In the genomic region with DNA sequence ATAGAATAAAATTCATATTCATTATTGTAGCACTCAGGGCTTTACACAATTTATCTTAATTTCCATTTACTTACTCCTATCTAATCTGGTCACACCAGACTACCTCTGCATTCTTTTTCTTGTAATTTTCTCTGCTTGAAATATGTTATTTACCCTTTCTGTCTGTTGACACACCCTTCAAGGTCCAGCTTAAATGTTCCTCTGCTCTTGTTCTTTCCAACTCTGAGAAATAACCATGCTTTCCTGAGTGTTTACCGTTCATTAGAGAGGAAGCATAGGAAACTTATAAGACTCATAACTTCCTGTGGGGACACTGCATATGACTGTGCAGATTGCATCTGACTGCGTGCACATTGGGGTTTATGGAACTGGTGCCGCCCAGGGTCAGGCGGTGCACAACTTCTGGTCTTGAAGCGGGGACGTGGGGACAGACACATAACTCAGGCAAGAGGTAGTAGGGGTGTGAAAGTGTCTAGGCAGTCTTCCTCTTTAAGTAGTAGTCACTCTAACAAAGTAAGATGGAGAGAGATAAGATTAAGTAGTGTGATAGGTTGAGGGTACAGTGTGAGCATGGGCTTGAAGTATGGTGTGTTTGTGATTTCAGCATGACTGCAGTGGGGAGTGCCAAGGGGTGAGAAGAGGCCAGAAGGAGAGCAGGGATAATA, we compare ENCODE assay signal across 8 cellular contexts. TPM values are rescaled to one million over a fixed set of nuclear protein-coding genes. Genes with fewer than 3 reads are reported as not detected.
DNase-seq lines count a peak whose midpoint lies in the region; ATAC-seq, FAIRE-seq and TF ChIP-seq lines count a peak whose summit lies in the region.

No MANE protein-coding gene starts in this region.

- DNase-seq in activated CD4-positive, alpha-beta T cell treated with anti-CD3 and anti-CD28 coated beads for 36 hours: peak; percentile 94
- DNase-seq in erythroblast (lab: John Stamatoyannopoulos, UW) (peak; percentile 76 to 88), cortex of kidney (lab: John Stamatoyannopoulos, UW) (no peak), frontal cortex (ENCODE audit: low spot score in 2 of 2) (no peak), globus pallidus (ENCODE audit: low spot score) (no peak)
- peak; percentile 62 to 69 for DNase-seq in stimulated activated CD4-positive, alpha-beta T cell treated with anti-CD3 and anti-CD28 coated beads, Interleukin-2, amount 100 ng/mL, for 48 hours

- peak; percentile 65 for ATAC-seq in HG03108 (IDR thresholded peaks at IDR 0.05; ENCODE audit: unreplicated experiment)
- peak; percentile 92 for ATAC-seq in activated CD4-positive, alpha-beta T cell treated with anti-CD3 and anti-CD28 coated beads for 36 hours
- ATAC-seq in GM21717 (IDR thresholded peaks at IDR 0.05; ENCODE audit: unreplicated experiment): no peak

- CTCF ChIA-PET in activated CD4-positive, alpha-beta T cell treated with anti-CD3 and anti-CD28 coated beads for 36 hours (lab: Charles Lee): interaction anchor here (0.9 to 3.1 kb wide), 5 partner anchors 19 to 57 kb away, joined by 3 to 16 read pairs (median 8); no protein-coding TSS in a partner anchor

- intact Hi-C loops in activated CD4-positive, alpha-beta T cell treated with anti-CD3 and anti-CD28 coated beads for 36 hours (cut with DNase I, micrococcal nuclease): loop anchor here (1.0 to 10.0 kb wide), 8 partner anchors 19 to 345 kb away; partner anchors contain the start of genes NECAP1 (in 1 of the 2) and SLC2A3 (in 1 of the 2)

- no peaks in the 10 kb centered on the region for H3K9me3 Mint-ChIP-seq in activated CD4-positive, alpha-beta T cell treated with anti-CD3 and anti-CD28 coated beads for 36 hours (ENCODE audit: low read depth)

- H3K27ac Mint-ChIP-seq in activated CD4-positive, alpha-beta T cell treated with anti-CD3 and anti-CD28 coated beads for 36 hours: peak overlapping the region; percentile 90

- H3K4me3 Mint-ChIP-seq in activated CD4-positive, alpha-beta T cell treated with anti-CD3 and anti-CD28 coated beads for 36 hours: peak overlapping the region; percentile 62

- H3K27me3 Mint-ChIP-seq in activated CD4-positive, alpha-beta T cell treated with anti-CD3 and anti-CD28 coated beads for 36 hours: no peaks in the 10 kb centered on the region

- no peaks in the 10 kb centered on the region for H3K36me3 Mint-ChIP-seq in activated CD4-positive, alpha-beta T cell treated with anti-CD3 and anti-CD28 coated beads for 36 hours (ENCODE audit: low read depth)

- POLR2A ChIA-PET in activated CD4-positive, alpha-beta T cell treated with anti-CD3 and anti-CD28 coated beads for 36 hours (lab: Charles Lee): interaction anchor here (0.6 to 1.8 kb wide), 4 partner anchors 19 to 129 kb away, joined by 3 to 11 read pairs (median 6); no protein-coding TSS in a partner anchor

- no peak for FAIRE-seq in frontal cortex (lab: Jason Lieb, UNC)

- H3K4me1 Mint-ChIP-seq in activated CD4-positive, alpha-beta T cell treated with anti-CD3 and anti-CD28 coated beads for 36 hours: peaks cover 42% of the 10 kb centered on the region

- peak; percentile 37 for TF ChIP-seq POLR2A in erythroblast (IDR thresholded peaks at IDR 0.05; ENCODE audit: low read length)

RNA-seq across cellular contexts. Expression of gene FOXJ2, which starts 42.6 kb away (rescaled TPM):
- total RNA-seq in activated CD4-positive, alpha-beta T cell treated with anti-CD3 and anti-CD28 coated beads for 36 hours: 10 to 100 TPM; 14.8 to 16.5 TPM
- 6.1 TPM for total RNA-seq in frontal cortex

RNA-seq across cellular contexts. Expression of gene SLC2A3, which starts 54.0 kb away (rescaled TPM):
- 100 to 1,000 TPM; 396 to 511 TPM for total RNA-seq in activated CD4-positive, alpha-beta T cell treated with anti-CD3 and anti-CD28 coated beads for 36 hours
- 50.5 TPM for total RNA-seq in frontal cortex

Comparison
In these comparisons a context has a peak if more than half of its experiments do, and no peak if none do; other contexts are left out.
1. DNase-seq: peak in activated CD4-positive, alpha-beta T cell treated with anti-CD3 and anti-CD28 coated beads for 36 hours (single experiment), erythroblast (2 of 2) and stimulated activated CD4-positive, alpha-beta T cell treated with anti-CD3 and anti-CD28 coated beads, Interleukin-2, amount 100 ng/mL, for 48 hours (2 of 2); none in cortex of kidney (single experiment), frontal cortex (0 of 2) and globus pallidus (single experiment).